Comparison of ENCODE assay signal across 21 cellular contexts in genomic region chr19:33251526-33252090, GRCh38. TPM values are rescaled to one million over a fixed set of nuclear protein-coding genes. Genes with fewer than 3 reads are reported as not detected.
"Had no signal": no experiment of that assay in that cellular context is flagged by ENCODE, and none has a peak within 500 bp of the region (broad histone marks: within the 10 kb centered on the region; RNA-seq: fewer than 3 reads in every experiment).

No MANE protein-coding gene starts in this region.

- H3K27me3 ChIP-seq: thyroid gland, upper lobe of left lung, vagina had no signal

- H3K27ac ChIP-seq: heart left ventricle, suprapubic skin, thyroid gland, upper lobe of left lung, vagina had no signal

- DNase-seq: effector memory CD4-positive, alpha-beta T cell; hippocampal formation; mesendoderm; naive B cell; stimulated activated CD4-positive, alpha-beta T cell treated with anti-CD3 and anti-CD28 coated beads, Interleukin-12 subunit alpha, Interleukin-12 subunit beta, amount 100 ng/mL, for 4 hours; stimulated activated naive CD8-positive, alpha-beta T cell treated with anti-CD3 and anti-CD28 coated beads, Interleukin-15, Interleukin-2, amounts not matched to agents 100 U/mL and 50 U/mL, for 24 hours; thyroid gland; upper lobe of left lung had no signal

- H3K36me3 ChIP-seq: heart left ventricle, suprapubic skin, thyroid gland, upper lobe of left lung, vagina had no signal

- H3K9me3 ChIP-seq: heart left ventricle, suprapubic skin, thyroid gland, upper lobe of left lung, vagina had no signal

- H3K4me3 ChIP-seq: heart left ventricle, lung, skin epidermis, suprapubic skin, thyroid gland, upper lobe of left lung, vagina had no signal

- H3K4me1 ChIP-seq: thyroid gland, vagina had no signal

- ATAC-seq: esophagus mucosa; heart left ventricle; left lobe of liver; sciatic nerve; stimulated activated naive CD8-positive, alpha-beta T cell treated with anti-CD3 and anti-CD28 coated beads, Interleukin-15, Interleukin-2, amounts not matched to agents 100 U/mL and 50 U/mL, for 24 hours had no signal

RNA-seq across cellular contexts. Expression of gene SLC7A10, which starts 26.0 kb away (rescaled TPM):
- total RNA-seq: esophagus mucosa, fibroblast of lung, glomerular endothelial cell, left lobe of liver, osteocyte, pulmonary artery endothelial cell had no signal
- polyA plus RNA-seq: fibroblast of lung, neural cell had no signal

RNA-seq across cellular contexts. Expression of gene CEBPA, which starts 50.7 kb away (rescaled TPM):
- polyA plus RNA-seq: fibroblast of lung had no signal
